Comparison of ENCODE assay signal across 8 cellular contexts in the genomic region with DNA sequence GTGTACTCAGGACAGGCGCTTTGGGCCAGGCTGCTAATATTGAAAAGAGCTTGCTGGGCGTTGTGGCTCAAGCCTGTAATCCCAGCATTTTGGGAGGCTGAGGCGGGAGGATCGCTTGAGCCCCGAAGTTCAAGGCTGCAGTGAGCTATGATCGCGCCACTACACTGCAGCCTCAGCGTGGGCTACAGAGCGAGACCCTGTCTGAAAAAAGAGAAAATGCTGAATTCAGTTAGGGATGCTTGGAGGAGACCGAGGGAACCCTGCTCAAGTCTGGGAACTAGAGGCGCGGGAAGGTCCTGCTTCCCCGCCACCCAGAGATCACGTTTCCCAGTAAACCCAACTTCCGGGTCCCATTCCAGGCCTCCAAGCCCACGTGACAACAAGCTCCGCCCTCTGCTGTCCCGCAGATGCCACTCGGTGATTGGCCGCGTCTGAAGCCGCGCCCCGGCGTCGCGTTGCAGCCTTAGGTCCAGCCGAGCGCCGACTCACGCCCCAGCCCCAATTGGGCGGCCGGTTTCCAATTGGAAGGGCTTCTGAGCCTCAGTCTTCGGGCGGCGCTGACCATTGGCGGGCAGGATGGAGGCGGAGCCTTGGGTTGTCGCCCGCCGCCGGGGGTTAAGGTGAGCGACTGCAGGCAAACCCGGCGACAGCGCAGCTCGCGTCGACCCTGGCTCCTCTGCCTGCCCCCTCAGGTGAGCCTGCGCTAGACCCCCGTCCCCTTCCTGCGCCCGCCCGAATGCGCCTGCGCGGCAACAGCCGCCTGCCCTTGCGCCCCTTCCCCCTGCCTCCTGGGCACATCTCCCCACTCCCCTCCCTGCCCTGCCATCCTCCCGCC. TPM values are rescaled to one million over a fixed set of nuclear protein-coding genes. Genes with fewer than 3 reads are reported as not detected.
DNase-seq lines count a peak whose midpoint lies in the region; ATAC-seq, FAIRE-seq and TF ChIP-seq lines count a peak whose summit lies in the region.

A gene with protein sequence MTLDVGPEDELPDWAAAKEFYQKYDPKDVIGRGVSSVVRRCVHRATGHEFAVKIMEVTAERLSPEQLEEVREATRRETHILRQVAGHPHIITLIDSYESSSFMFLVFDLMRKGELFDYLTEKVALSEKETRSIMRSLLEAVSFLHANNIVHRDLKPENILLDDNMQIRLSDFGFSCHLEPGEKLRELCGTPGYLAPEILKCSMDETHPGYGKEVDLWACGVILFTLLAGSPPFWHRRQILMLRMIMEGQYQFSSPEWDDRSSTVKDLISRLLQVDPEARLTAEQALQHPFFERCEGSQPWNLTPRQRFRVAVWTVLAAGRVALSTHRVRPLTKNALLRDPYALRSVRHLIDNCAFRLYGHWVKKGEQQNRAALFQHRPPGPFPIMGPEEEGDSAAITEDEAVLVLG (plus strand): TSS at position 627 of the 835 bp plus-strand sequence. CDS start 396 bp downstream, outside the sequence.

- H3K9me2 ChIP-seq in Loucy (replicated peaks; ENCODE audit: low read depth, low read length), result no peaks in the 10 kb centered on the region

- POLR2A ChIA-PET in naive thymus-derived CD8-positive, alpha-beta T cell (lab: Charles Lee), result interaction anchor here (0.6 to 2.1 kb wide), 29 partner anchors 9 to 1098 kb away, joined by 3 to 11 read pairs (median 4); a partner anchor contains a TSS

- H3K36me3 ChIP-seq in Loucy (ENCODE audit: insufficient read depth, low read length), result peaks cover 10% of the 10 kb centered on the region; the same call in 1 of the 2 replicates

- H4K20me1 ChIP-seq in Loucy (ENCODE audit: insufficient read depth, low read length, poor library complexity, severe bottlenecking), result peaks cover 4% of the 10 kb centered on the region

- TF ChIP-seq POLR2A in H54 (IDR thresholded peaks at IDR 0.05; ENCODE audit: low read depth, low read length) (peak; percentile 65), Raji (IDR thresholded peaks at IDR 0.05; ENCODE audit: insufficient read depth, low read depth, low read length) (peak; percentile 89)

- peaks cover 31% of the 10 kb centered on the region for H3K79me2 ChIP-seq in Loucy (ENCODE audit: insufficient read depth, low read length)

- peak; percentile 99 for DNase-seq in EL
- DNase-seq in H54 (ENCODE audit: insufficient read length, low spot score), result peak; percentile 96
- DNase-seq in activated T-helper 9 cell treated with anti-CD3 and anti-CD28 coated beads, Interleukin-2, amount 50 U/mL, for 16 hours (ENCODE audit: low read depth), result peak; percentile 94
- peak; percentile 98 for DNase-seq in fibroblast of mammary gland (ENCODE audit: low read depth)
- DNase-seq in naive thymus-derived CD8-positive, alpha-beta T cell, result peak; percentile 89 to 97 (median 94)
- DNase-seq in stimulated activated naive CD4-positive, alpha-beta T cell (lab: John Stamatoyannopoulos, UW), result peak; percentile 87 to 95 (median 90)

- no peaks in the 10 kb centered on the region for H3K9me3 Mint-ChIP-seq in naive thymus-derived CD8-positive, alpha-beta T cell

- H3K9ac ChIP-seq in Loucy (ENCODE audit: low read depth, low read length, poor library complexity, severe bottlenecking), result peak within 1 kb of the TSS; percentile 79

- FAIRE-seq in H54 (lab: Jason Lieb, UNC), result peak; percentile 82

- H3K36me3 Mint-ChIP-seq in naive thymus-derived CD8-positive, alpha-beta T cell, result peaks cover 0 to 36% (median 2%) of the 10 kb centered on the region in 3 donors

- H3K4me3 ChIP-seq in Loucy (ENCODE audit: low read length, poor library complexity, severe bottlenecking), result peak within 1 kb of the TSS; percentile 77
- peak within 1 kb of the TSS; percentile 72 for H3K4me3 ChIP-seq in fibroblast of mammary gland (ENCODE audit: control insufficient read depth, low read depth, low read length)

- peaks cover 20% of the 10 kb centered on the region for H3K4me1 ChIP-seq in Loucy (ENCODE audit: insufficient read depth, low read length, poor library complexity, severe bottlenecking)

- TF ChIP-seq CTCF in Loucy (conservative IDR thresholded peaks at IDR 0.05; ENCODE audit: low read length) (no peak), fibroblast of mammary gland (conservative IDR thresholded peaks at IDR 0.05; ENCODE audit: control insufficient read depth, insufficient read depth, low read depth, low read length) (no peak)

- H3F3A ChIP-seq in Loucy (ENCODE audit: low read depth), result no peaks in the 10 kb centered on the region

- H3K27ac Mint-ChIP-seq in naive thymus-derived CD8-positive, alpha-beta T cell, result peak within 1 kb of the TSS; percentile 81 to 94 (median 91)

- no peaks in the 10 kb centered on the region for H3K9me3 ChIP-seq in Loucy (ENCODE audit: insufficient read depth, low read depth, low read length)

- peak within 1 kb of the TSS; percentile 83 for H3K4me2 ChIP-seq in Loucy (ENCODE audit: low read depth, low read length, poor library complexity, severe bottlenecking)

- no peaks in the 10 kb centered on the region for H3K27me3 ChIP-seq in Loucy (ENCODE audit: insufficient read depth, low read length, poor library complexity, severe bottlenecking)

- peaks cover 20 to 36% (median 27%) of the 10 kb centered on the region in 4 donors for H3K4me1 Mint-ChIP-seq in naive thymus-derived CD8-positive, alpha-beta T cell

- no peaks in the 10 kb centered on the region for H3K27me3 Mint-ChIP-seq in naive thymus-derived CD8-positive, alpha-beta T cell

- ATAC-seq in naive thymus-derived CD8-positive, alpha-beta T cell, result peak; percentile 97

- H2AFZ ChIP-seq in Loucy (ENCODE audit: low read length), result peak within 1 kb of the TSS; percentile 87

- H3K4me3 Mint-ChIP-seq in naive thymus-derived CD8-positive, alpha-beta T cell, result peak within 1 kb of the TSS; percentile 84 to 95 (median 91)

RNA-seq across cellular contexts. Expression of the gene that starts here (rescaled TPM):
- total RNA-seq in naive thymus-derived CD8-positive, alpha-beta T cell, result 10 to 100 TPM; 50.2 to 53.7 TPM
- polyA plus RNA-seq in naive thymus-derived CD8-positive, alpha-beta T cell, result 10 to 100 TPM; 39.7 to 43.1 (median 40.6) TPM

Comparison
In these comparisons a context has a peak if more than half of its experiments do, and no peak if none do; other contexts are left out.
1. Peak in every context shown above with its lines: DNase-seq, ATAC-seq and H3K4me3 ChIP-seq.